ENCODE assay signal across 9 cellular contexts in genomic region chr9:4548796-4549725, GRCh38. TPM values are rescaled to one million over a fixed set of nuclear protein-coding genes. Genes with fewer than 3 reads are reported as not detected.
A peak's percentile ranks its signal among the peaks of the same experiment; 100 is the strongest.
DNase-seq lines count a peak whose midpoint lies in the region; ATAC-seq, FAIRE-seq and TF ChIP-seq lines count a peak whose summit lies in the region.
"Had no signal": no experiment of that assay in that cellular context is flagged by ENCODE, and none has a peak within 500 bp of the region (broad histone marks: within the 10 kb centered on the region; RNA-seq: fewer than 3 reads in every experiment).

No MANE protein-coding gene starts in this region.

- no peak overlapping the region for H3K4me3 ChIP-seq in DOHH2 (ENCODE audit: low read length)
- no peak overlapping the region for H3K4me3 ChIP-seq in H1 (ENCODE audit: extremely low read depth in 1 of 4, insufficient read depth in 2 of 4, low read depth in 3 of 4, low read length in 4 of 4)

- TF ChIP-seq CTCF in DOHH2 (IDR thresholded peaks at IDR 0.05; ENCODE audit: low read depth, low read length, poor library complexity, severe bottlenecking), result peak; percentile 84
- peak; percentile 85 to 94 (median 87) for TF ChIP-seq CTCF in H1 (IDR thresholded peaks at IDR 0.05; ENCODE audit: control extremely low read depth in 1 of 3, insufficient read depth in 1 of 3, low read depth in 1 of 3, low read length in 3 of 3)
- peak; percentile 35 for TF ChIP-seq CTCF in neural crest cell (conservative IDR thresholded peaks at IDR 0.05)

- H2AK5ac ChIP-seq in H1 (ENCODE audit: low read depth, low read length), result no peak overlapping the region

- peaks cover 3% of the 10 kb centered on the region for H3K27me3 Mint-ChIP-seq in neural crest cell (ENCODE audit: low read depth)

- H3K9me3 Mint-ChIP-seq in neural crest cell, result no peaks in the 10 kb centered on the region

- H2AFZ ChIP-seq in H1 (ENCODE audit: low read length), result no peak overlapping the region

- CTCF ChIA-PET in H1 (lab: Charles Lee; ENCODE audit: partially characterized antibody), result interaction anchor here (0.5 to 5.0 kb wide), 61 partner anchors 9 to 1079 kb away, joined by 3 to 55 read pairs (median 4); partner anchors contain the start of gene PLPP6

- WGBS in H1 (ENCODE audit: extremely low coverage in 1 of 2, insufficient coverage in 1 of 2, insufficient read length in 1 of 2, insufficient replicate concordance in 2 of 2, low coverage in 1 of 2, low lambda C conversion rate in 2 of 2, missing lambda C conversion rate in 1 of 2), 2 experiments, result 63% methylated on average over 11 of the region's 11 CpGs; no CpG with 5 or more reads in 1 of the 2 experiments

- H3K79me1 ChIP-seq in H1 (ENCODE audit: low read depth, low read length), result no peaks in the 10 kb centered on the region

- no peak overlapping the region for H4K91ac ChIP-seq in H1 (replicated peaks; ENCODE audit: insufficient read length, low read length)

- H3K4me1 ChIP-seq in DOHH2 (ENCODE audit: control insufficient read depth, low read length) (peaks cover 17% of the 10 kb centered on the region), H1 (replicated peaks in 1 of 4; ENCODE audit: control insufficient read depth in 3 of 4, insufficient read depth in 4 of 4, low read length in 3 of 4) (no peaks in the 10 kb centered on the region)

- H3K9me3 ChIP-seq in DOHH2 (ENCODE audit: control insufficient read depth, insufficient read depth, low read length), result no peaks in the 10 kb centered on the region
- H3K9me3 ChIP-seq in H1 (ENCODE audit: insufficient read depth in 2 of 2, low read depth in 1 of 2, low read length in 1 of 2), result no peaks in the 10 kb centered on the region

- H3K79me2 ChIP-seq in DOHH2 (ENCODE audit: control insufficient read depth, low read length) (no peaks in the 10 kb centered on the region), H1 (ENCODE audit: control insufficient read depth in 1 of 2, insufficient read depth in 2 of 2, low read length in 2 of 2) (no peaks in the 10 kb centered on the region)

- no peaks in the 10 kb centered on the region for H3K36me3 Mint-ChIP-seq in neural crest cell (ENCODE audit: low read depth)

- POLR2A ChIA-PET in H1 (lab: Charles Lee; ENCODE audit: partially characterized antibody), result interaction anchor here (0.7 to 1.6 kb wide), 4 partner anchors 9 to 58 kb away, joined by 3 to 4 read pairs (median 3); no protein-coding TSS in a partner anchor

- H3K27ac Mint-ChIP-seq in neural crest cell (ENCODE audit: unreplicated experiment), result no peak overlapping the region

- no peak overlapping the region for H3K4me3 Mint-ChIP-seq in neural crest cell

- H3K23me2 ChIP-seq in H1 (ENCODE audit: low read depth, low read length), result no peaks in the 10 kb centered on the region

- no peak overlapping the region for H2BK15ac ChIP-seq in H1 (ENCODE audit: low read length)

- H3K9ac ChIP-seq in H1 (replicated peaks in 1 of 4; ENCODE audit: extremely low read depth in 1 of 4, low read depth in 3 of 4, low read length in 3 of 4), result no peak overlapping the region

- no peak overlapping the region for H3K4me2 ChIP-seq in DOHH2 (ENCODE audit: low read length)
- H3K4me2 ChIP-seq in H1 (ENCODE audit: insufficient read depth in 1 of 2, low read depth in 2 of 2, low read length in 2 of 2), result no peak overlapping the region

- peak; percentile 78 to 84 for TF ChIP-seq RAD21 in H1 (IDR thresholded peaks at IDR 0.05 in 1 of 2, conservative IDR thresholded peaks at IDR 0.05 in 1 of 2; ENCODE audit: low read depth in 2 of 2, low read length in 2 of 2)

- H3K4me1 Mint-ChIP-seq in neural crest cell, result no peaks in the 10 kb centered on the region

- H3K56ac ChIP-seq in H1 (replicated peaks; ENCODE audit: insufficient read length, low read depth, low read length), result no peak overlapping the region

- H3K4ac ChIP-seq in H1 (replicated peaks; ENCODE audit: insufficient read length, low read depth, low read length), result no peak overlapping the region

- no peak overlapping the region for H4K8ac ChIP-seq in H1 (ENCODE audit: extremely low read depth, insufficient read depth, low read length)

- H4K20me1 ChIP-seq in DOHH2 (ENCODE audit: control insufficient read depth, insufficient read depth, low read depth, low read length), result no peaks in the 10 kb centered on the region
- no peaks in the 10 kb centered on the region for H4K20me1 ChIP-seq in H1 (replicated peaks in 1 of 2; ENCODE audit: control insufficient read depth in 1 of 2, insufficient read depth in 2 of 2, low read length in 2 of 2)

- H4K5ac ChIP-seq in H1 (ENCODE audit: insufficient read length, low read depth, low read length), result no peak overlapping the region

- no peaks in the 10 kb centered on the region for H3K27me3 ChIP-seq in DOHH2 (ENCODE audit: control insufficient read depth, low read length)
- no peaks in the 10 kb centered on the region for H3K27me3 ChIP-seq in H1 (replicated peaks in 1 of 4; ENCODE audit: control insufficient read depth in 3 of 4, extremely low read depth in 1 of 4, insufficient read depth in 3 of 4, low read length in 3 of 4)

- H2BK120ac ChIP-seq in H1 (replicated peaks; ENCODE audit: low read depth, low read length), result no peak overlapping the region

- TF ChIP-seq POLR2A in H1 (IDR thresholded peaks at IDR 0.05; ENCODE audit: control extremely low read depth in 1 of 2, low read depth in 2 of 2, low read length in 2 of 2), result no peak

- DNase-seq in HT-29 (ENCODE audit: low spot score) (peak; percentile 63), H1 (ENCODE audit: low read depth in 1 of 2, low spot score in 2 of 2) (peak in 1 of 2 experiments; percentile 82), neural crest cell (ENCODE audit: low read depth, low spot score) (peak; percentile 30), GM19238 (ENCODE audit: insufficient read length, low spot score) (no peak), posterior cingulate gyrus (no peak)
- no peak for DNase-seq in stimulated activated CD4-positive, alpha-beta T cell treated with anti-CD3 and anti-CD28 coated beads, Interleukin-2, amount 100 ng/mL, for 48 hours
- DNase-seq: NCI-H1417 treated with DMSO at 0.1 percent for 48 hours had no signal

- peak in 1 of 2 experiments; percentile 62; a peak in 1 of 3 replicates for TF ChIP-seq EP300 in H1 (IDR thresholded peaks at IDR 0.05; ENCODE audit: borderline replicate concordance in 1 of 2, low read depth in 2 of 2, low read length in 2 of 2)

- H3K18ac ChIP-seq in H1 (ENCODE audit: extremely low read depth, low read length), result no peak overlapping the region

- no peaks in the 10 kb centered on the region for H3F3A ChIP-seq in DOHH2 (ENCODE audit: control insufficient read depth, insufficient read depth)

- no peak overlapping the region for H2BK5ac ChIP-seq in H1 (ENCODE audit: low read depth, low read length)

- H3K9me2 ChIP-seq in DOHH2 (replicated peaks; ENCODE audit: control insufficient read depth, low read length), result no peaks in the 10 kb centered on the region

- H2BK12ac ChIP-seq in H1 (ENCODE audit: low read depth, low read length), result no peak overlapping the region

- no peak overlapping the region for H3K14ac ChIP-seq in H1 (ENCODE audit: insufficient read length)

- no peak overlapping the region for H3K23ac ChIP-seq in H1 (ENCODE audit: insufficient read length)

- no peak for FAIRE-seq in H1 (lab: Jason Lieb, UNC)

- no peak for ATAC-seq in HG02623 (IDR thresholded peaks at IDR 0.05; ENCODE audit: unreplicated experiment)

- no peak overlapping the region for H3K27ac ChIP-seq in DOHH2 (ENCODE audit: low read depth, low read length)
- no peak overlapping the region for H3K27ac ChIP-seq in H1 (ENCODE audit: low read depth, low read length)

- intact Hi-C loops in posterior cingulate gyrus (cut with DNase I), result no loop called here

- no peak overlapping the region for H2BK20ac ChIP-seq in H1 (ENCODE audit: low read length)

- H3K36me3 ChIP-seq in DOHH2 (ENCODE audit: control insufficient read depth, low read length) (no peaks in the 10 kb centered on the region), H1 (ENCODE audit: control insufficient read depth in 2 of 4, insufficient read depth in 4 of 4, low read length in 3 of 4) (no peaks in the 10 kb centered on the region)

TF ChIP-seq in H1, 55 proteins besides CTCF, POLR2A, EP300 and RAD21:
- TF ChIP-seq RXRA (IDR thresholded peaks at IDR 0.05; ENCODE audit: insufficient read depth, low read depth, low read length), result no peak
- 0 out of 2 replicates have a peak, but pooled peaks have one; percentile 30 for TF ChIP-seq YY1 (IDR thresholded peaks at IDR 0.05; ENCODE audit: low read depth, low read length)

RNA-seq across cellular contexts. Expression of gene SLC1A1, which starts 58.8 kb away (rescaled TPM):
- 39.4 and 40.7 TPM in 2 replicates for total RNA-seq in HT-29 (2014; rRNA removed; shearing (Covaris generic))
- 10.3 and 11.7 TPM in 2 replicates for total RNA-seq in H1 (2021; fragmentation: NEBNext Ultra II Directional; extraction: Animal tissue kit (Norgen Biotek cat#: 25700))
- 2.9 and 4.7 TPM in 2 replicates for polyA plus RNA-seq in H1 (2011; rRNA removed)
- 3.6 TPM for polyA plus RNA-seq in H1 (2011; cell fraction: cytosol; rRNA removed)
- polyA plus RNA-seq in H1 (2011; cell fraction: nucleus; rRNA removed), result 2.1 TPM
- 4.4 to 8.8 TPM (median 5.0 TPM) in 4 replicates for polyA plus RNA-seq in H1 (2012, experiment 1 of 2)
- 0.42 TPM for polyA plus RNA-seq in H1 (2012, experiment 2 of 2)
- 7.4 TPM for polyA plus RNA-seq in H1 (2013, experiment 1 of 2)
- 9.3 TPM for polyA plus RNA-seq in H1 (2013, experiment 2 of 2)
- polyA minus RNA-seq in H1 (2011; rRNA and poly(A)+ RNA removed), result 9.2 and 9.3 TPM in 2 replicates
- polyA minus RNA-seq in H1 (2011; cell fraction: cytosol; rRNA and poly(A)+ RNA removed), result 4.0 TPM
- polyA minus RNA-seq in H1 (2011; cell fraction: nucleus; rRNA and poly(A)+ RNA removed), result 4.2 TPM
- total RNA-seq in neural crest cell, result 0.89 and 0.96 TPM in 2 replicates

Comparison
In these comparisons a context has a peak if more than half of its experiments do, and no peak if none do; other contexts are left out.
1. CTCF ChIP-seq: peak in every context shown above with its lines; median percentile 87 in H1; 84 in DOHH2; 35 in neural crest cell.
2. DNase-seq: peak in HT-29 (single experiment) and neural crest cell (single experiment); none in GM19238 (single experiment), posterior cingulate gyrus (0 of 10) and stimulated activated CD4-positive, alpha-beta T cell treated with anti-CD3 and anti-CD28 coated beads, Interleukin-2, amount 100 ng/mL, for 48 hours (0 of 2).